15 cellular contexts compared by ENCODE assay signal in genomic region chr17:68355093-68355492, GRCh38.
DNase-seq lines count a peak whose midpoint lies in the region; ATAC-seq and TF ChIP-seq lines count a peak whose summit lies in the region.
"Had no signal": no experiment of that assay in that cellular context is flagged by ENCODE, and none has a peak within 500 bp of the region (broad histone marks: within the 10 kb centered on the region; RNA-seq: fewer than 3 reads in every experiment).

No MANE protein-coding gene starts in this region.

- TF ChIP-seq CTCF in fibroblast of villous mesenchyme (IDR thresholded peaks at IDR 0.05; ENCODE audit: insufficient read depth, low read depth, low read length): no peak
- no peak for TF ChIP-seq CTCF in omental fat pad (IDR thresholded peaks at IDR 0.05)

- POLR2A ChIA-PET in activated naive CD8-positive, alpha-beta T cell treated with anti-CD3 and anti-CD28 coated beads, Interleukin-2, amount 10 ng/mL, durations not matched to agents 7 days and 5 days (lab: Charles Lee): interaction anchor here (0.6 to 4.0 kb wide), 6 partner anchors 10 to 990 kb away, joined by 3 to 37 read pairs (median 6); partner anchors contain the start of genes ARSG and SLC16A6

- H3K36me3 Mint-ChIP-seq in activated naive CD8-positive, alpha-beta T cell treated with anti-CD3 and anti-CD28 coated beads, Interleukin-2, amount 10 ng/mL, durations not matched to agents 7 days and 5 days: peaks cover 15% of the 10 kb centered on the region
- H3K36me3 Mint-ChIP-seq in activated naive CD8-positive, alpha-beta T cell treated with anti-CD3 and anti-CD28 coated beads, Interleukin-2, amount 50 U/mL, for 24 hours (ENCODE audit: low read depth): peaks cover 7% of the 10 kb centered on the region

- H3K27ac Mint-ChIP-seq in activated naive CD8-positive, alpha-beta T cell treated with anti-CD3 and anti-CD28 coated beads, Interleukin-2, amount 10 ng/mL, durations not matched to agents 7 days and 5 days: peak overlapping the region; percentile 1
- H3K27ac Mint-ChIP-seq in activated naive CD8-positive, alpha-beta T cell treated with anti-CD3 and anti-CD28 coated beads, Interleukin-2, amount 50 U/mL, for 24 hours: no peak overlapping the region
- H3K27ac Mint-ChIP-seq: activated naive CD4-positive, alpha-beta T cell treated with anti-CD3 and anti-CD28 coated beads for 36 hours had no signal

- ATAC-seq in activated naive CD8-positive, alpha-beta T cell treated with anti-CD3 and anti-CD28 coated beads, Interleukin-2, amount 10 ng/mL, durations not matched to agents 7 days and 5 days (ENCODE audit: low read depth): no peak
- no peak for ATAC-seq in activated naive CD8-positive, alpha-beta T cell treated with anti-CD3 and anti-CD28 coated beads, Interleukin-2, amount 50 U/mL, for 24 hours
- ATAC-seq in SK-N-SH treated with all-trans-retinoic acid at 6 μM for 48 hours (peak; percentile 53), omental fat pad (ENCODE audit: low FRiP score) (no peak)

- H3K9me3 Mint-ChIP-seq in activated naive CD8-positive, alpha-beta T cell treated with anti-CD3 and anti-CD28 coated beads, Interleukin-2, amount 10 ng/mL, durations not matched to agents 7 days and 5 days: no peaks in the 10 kb centered on the region
- no peaks in the 10 kb centered on the region for H3K9me3 Mint-ChIP-seq in activated naive CD8-positive, alpha-beta T cell treated with anti-CD3 and anti-CD28 coated beads, Interleukin-2, amount 50 U/mL, for 24 hours
- H3K9me3 Mint-ChIP-seq: activated naive CD4-positive, alpha-beta T cell treated with anti-CD3 and anti-CD28 coated beads for 36 hours; neural crest cell had no signal

- peaks cover 60% of the 10 kb centered on the region for H3K4me1 Mint-ChIP-seq in activated naive CD8-positive, alpha-beta T cell treated with anti-CD3 and anti-CD28 coated beads, Interleukin-2, amount 10 ng/mL, durations not matched to agents 7 days and 5 days
- peaks cover 57% of the 10 kb centered on the region for H3K4me1 Mint-ChIP-seq in activated naive CD8-positive, alpha-beta T cell treated with anti-CD3 and anti-CD28 coated beads, Interleukin-2, amount 50 U/mL, for 24 hours
- H3K4me1 Mint-ChIP-seq: neural crest cell had no signal

- no peak for DNase-seq in activated naive CD8-positive, alpha-beta T cell treated with anti-CD3 and anti-CD28 coated beads, Interleukin-2, amount 10 ng/mL, durations not matched to agents 7 days and 5 days
- no peak for DNase-seq in activated naive CD8-positive, alpha-beta T cell treated with anti-CD3 and anti-CD28 coated beads, Interleukin-2, amount 50 U/mL, for 24 hours
- peak; percentile 72 for DNase-seq in fibroblast of villous mesenchyme (ENCODE audit: low read depth)
- no peak for DNase-seq in GOT3 (lab: John Stamatoyannopoulos, UW)
- no peak for DNase-seq in COLO668 (lab: John Stamatoyannopoulos, UW; ENCODE audit: unreplicated experiment)
- DNase-seq in NCI-H2196 (lab: John Stamatoyannopoulos, UW; ENCODE audit: unreplicated experiment): no peak
- DNase-seq in omental fat pad (ENCODE audit: low spot score): no peak
- DNase-seq: activated CD4-positive, alpha-beta T cell treated with anti-CD3 and anti-CD28 coated beads for 1 hour; activated naive CD4-positive, alpha-beta T cell treated with anti-CD3 and anti-CD28 coated beads for 36 hours; head of caudate nucleus; KBM-7; NCI-H2029 treated with DMSO at 0.1 percent for 48 hours; uterus had no signal

- H3K4me3 ChIP-seq in fibroblast of villous mesenchyme (ENCODE audit: low read depth, low read length): no peak overlapping the region
- H3K4me3 ChIP-seq: uterus had no signal

- no peak overlapping the region for H3K4me3 Mint-ChIP-seq in activated naive CD8-positive, alpha-beta T cell treated with anti-CD3 and anti-CD28 coated beads, Interleukin-2, amount 10 ng/mL, durations not matched to agents 7 days and 5 days
- no peak overlapping the region for H3K4me3 Mint-ChIP-seq in activated naive CD8-positive, alpha-beta T cell treated with anti-CD3 and anti-CD28 coated beads, Interleukin-2, amount 50 U/mL, for 24 hours
- H3K4me3 Mint-ChIP-seq: activated naive CD4-positive, alpha-beta T cell treated with anti-CD3 and anti-CD28 coated beads for 36 hours; neural crest cell had no signal

- no peaks in the 10 kb centered on the region for H3K27me3 Mint-ChIP-seq in activated naive CD8-positive, alpha-beta T cell treated with anti-CD3 and anti-CD28 coated beads, Interleukin-2, amount 10 ng/mL, durations not matched to agents 7 days and 5 days
- H3K27me3 Mint-ChIP-seq in activated naive CD8-positive, alpha-beta T cell treated with anti-CD3 and anti-CD28 coated beads, Interleukin-2, amount 50 U/mL, for 24 hours: no peaks in the 10 kb centered on the region

TF ChIP-seq in SK-N-SH treated with all-trans-retinoic acid at 6 μM for 48 hours, 23 proteins besides CTCF, POLR2A, EP300 and RAD21:
- no peak for TF ChIP-seq PATZ1 (CRISPR knock-in tag; IDR thresholded peaks at IDR 0.05; ENCODE audit: borderline replicate concordance)
